ENCODE assay signal across 39 cellular contexts in genomic region chrX:21131786-21132185, GRCh38.
"Had no signal": no experiment of that assay in that cellular context is flagged by ENCODE, and none has a peak within 500 bp of the region (broad histone marks: within the 10 kb centered on the region; RNA-seq: fewer than 3 reads in every experiment).

No MANE protein-coding gene starts in this region.

- H3K27ac Mint-ChIP-seq: activated naive CD4-positive, alpha-beta T cell treated with anti-CD3 and anti-CD28 coated beads for 36 hours; activated naive CD4-positive, alpha-beta T cell treated with anti-CD3 and anti-CD28 coated beads, Interleukin-2, amount 10 ng/mL, durations not matched to agents 7 days and 5 days; activated naive CD4-positive, alpha-beta T cell treated with anti-CD3 and anti-CD28 coated beads, Interleukin-2, amount 50 U/mL, for 24 hours; activated naive CD4-positive, alpha-beta T cell treated with anti-CD3 and anti-CD28 coated beads, Interleukin-2, amount 50 U/mL, for 72 hours; activated naive CD8-positive, alpha-beta T cell; activated naive CD8-positive, alpha-beta T cell treated with anti-CD3 and anti-CD28 coated beads for 36 hours; activated naive CD8-positive, alpha-beta T cell treated with anti-CD3 and anti-CD28 coated beads, Interleukin-2, amount 10 ng/mL, durations not matched to agents 7 days and 5 days; activated naive CD8-positive, alpha-beta T cell treated with anti-CD3 and anti-CD28 coated beads, Interleukin-2, amount 50 U/mL, for 24 hours; activated T-cell treated with anti-CD3 and anti-CD28 coated beads, Interleukin-2, amount 50 U/mL, for 24 hours; activated T-cell treated with anti-CD3 and anti-CD28 coated beads, Interleukin-2, amount 50 U/mL, for 72 hours; activated T-helper 1 cell treated with anti-CD3 and anti-CD28 coated beads, Interleukin-12 subunit alpha, Interleukin-12 subunit beta, Interleukin-2, Interleukin-4 antibody, amounts not matched to agents 30 ng/mL and 10 ng/mL and 1 ng/mL, durations not matched to agents 14 hours and 24 hours and 36 hours; activated T-helper 17 cell treated with anti-CD3 and anti-CD28 coated beads, Interleukin-2, amount 50 U/mL, for 72 hours; activated T-helper 2 cell treated with anti-CD3 and anti-CD28 coated beads, Interferon-gamma antibody, Interleukin-2, Interleukin-4, amounts not matched to agents 10 μg/mL and 5 μg/mL and 100 μg/mL, durations not matched to agents 14 hours and 24 hours and 36 hours; brain had no signal

- H3K9me3 Mint-ChIP-seq: activated naive CD4-positive, alpha-beta T cell treated with anti-CD3 and anti-CD28 coated beads, Interleukin-2, amount 10 ng/mL, durations not matched to agents 7 days and 5 days; activated naive CD4-positive, alpha-beta T cell treated with anti-CD3 and anti-CD28 coated beads, Interleukin-2, amount 50 U/mL, for 24 hours; activated naive CD4-positive, alpha-beta T cell treated with anti-CD3 and anti-CD28 coated beads, Interleukin-2, amount 50 U/mL, for 72 hours; activated naive CD8-positive, alpha-beta T cell treated with anti-CD3 and anti-CD28 coated beads for 36 hours; activated naive CD8-positive, alpha-beta T cell treated with anti-CD3 and anti-CD28 coated beads, Interleukin-2, amount 10 ng/mL, durations not matched to agents 7 days and 5 days; activated naive CD8-positive, alpha-beta T cell treated with anti-CD3 and anti-CD28 coated beads, Interleukin-2, amount 50 U/mL, for 24 hours; activated T-cell treated with anti-CD3 and anti-CD28 coated beads, Interleukin-2, amount 50 U/mL, for 24 hours; activated T-cell treated with anti-CD3 and anti-CD28 coated beads, Interleukin-2, amount 50 U/mL, for 4 hours; activated T-helper 1 cell treated with anti-CD3 and anti-CD28 coated beads, Interleukin-12 subunit alpha, Interleukin-12 subunit beta, Interleukin-2, Interleukin-4 antibody, amounts not matched to agents 30 ng/mL and 10 ng/mL and 1 ng/mL, durations not matched to agents 14 hours and 24 hours and 36 hours; activated T-helper 17 cell treated with anti-CD3 and anti-CD28 coated beads, Interleukin-2, amount 50 U/mL, for 72 hours; activated T-helper 2 cell treated with anti-CD3 and anti-CD28 coated beads, Interferon-gamma antibody, Interleukin-2, Interleukin-4, amounts not matched to agents 10 μg/mL and 5 μg/mL and 100 μg/mL, durations not matched to agents 14 hours and 24 hours and 36 hours had no signal

- FAIRE-seq: bronchial epithelial cell had no signal

- ATAC-seq: activated naive CD4-positive, alpha-beta T cell treated with anti-CD3 and anti-CD28 coated beads, Interleukin-2, amount 50 U/mL, for 72 hours; activated naive CD8-positive, alpha-beta T cell treated with anti-CD3 and anti-CD28 coated beads, Interleukin-2, amount 50 U/mL, for 24 hours; activated T-cell treated with anti-CD3 and anti-CD28 coated beads, Interleukin-2, amount 50 U/mL, for 4 hours; activated T-cell treated with anti-CD3 and anti-CD28 coated beads, Interleukin-2, amount 50 U/mL, for 72 hours; activated T-helper 17 cell treated with anti-CD3 and anti-CD28 coated beads, Interleukin-2, amount 50 U/mL, for 72 hours; body of pancreas had no signal

- H3K4me1 ChIP-seq: adrenal gland, ascending aorta, body of pancreas, breast epithelium had no signal

- H3K36me3 ChIP-seq: adrenal gland, ascending aorta, brain microvascular endothelial cell, breast epithelium, cardiac muscle cell had no signal

- DNase-seq: activated effector memory CD4-positive, alpha-beta T cell treated with anti-CD3 and anti-CD28 coated beads, Interleukin-2, amount 50 U/mL, for 16 hours; activated effector memory CD4-positive, alpha-beta T cell treated with Interleukin-2 at 50 U/mL for 16 hours; activated gamma-delta T cell; activated gamma-delta T cell treated with Interleukin-2 at 50 U/mL for 16 hours; activated naive CD4-positive, alpha-beta T cell; activated naive CD4-positive, alpha-beta T cell treated with anti-CD3 and anti-CD28 coated beads for 36 hours; activated naive CD4-positive, alpha-beta T cell treated with anti-CD3 and anti-CD28 coated beads, Interleukin-2, amount 10 ng/mL, durations not matched to agents 7 days and 5 days; activated naive CD4-positive, alpha-beta T cell treated with anti-CD3 and anti-CD28 coated beads, Interleukin-2, amount 50 U/mL, for 16 hours; activated naive CD4-positive, alpha-beta T cell treated with Interleukin-2 at 50 U/mL for 16 hours; activated naive CD8-positive, alpha-beta T cell treated with anti-CD3 and anti-CD28 coated beads for 36 hours; activated naive CD8-positive, alpha-beta T cell treated with anti-CD3 and anti-CD28 coated beads, Interleukin-2, amount 10 ng/mL, durations not matched to agents 7 days and 5 days; activated naive CD8-positive, alpha-beta T cell treated with anti-CD3 and anti-CD28 coated beads, Interleukin-2, amount 50 U/mL, for 24 hours; activated T-cell treated with anti-CD3 and anti-CD28 coated beads, Interleukin-2, amount 50 U/mL, for 1 hour; activated T-cell treated with anti-CD3 and anti-CD28 coated beads, Interleukin-2, amount 50 U/mL, for 24 hours; activated T-cell treated with anti-CD3 and anti-CD28 coated beads, Interleukin-2, amount 50 U/mL, for 4 hours; activated T-cell treated with anti-CD3 and anti-CD28 coated beads, Interleukin-2, amount 50 U/mL, for 48 hours; activated T-cell treated with anti-CD3 and anti-CD28 coated beads, Interleukin-2, amount 50 U/mL, for 72 hours; adrenal gland; amniotic stem cell; amygdala; anterior cingulate cortex; aorta; body of pancreas; brain microvascular endothelial cell; caudate nucleus; central memory CD4-positive, alpha-beta T cell; cerebellar nuclear complex had no signal

- H3K27me3 Mint-ChIP-seq: activated naive CD4-positive, alpha-beta T cell treated with anti-CD3 and anti-CD28 coated beads, Interleukin-2, amount 10 ng/mL, durations not matched to agents 7 days and 5 days; activated naive CD4-positive, alpha-beta T cell treated with anti-CD3 and anti-CD28 coated beads, Interleukin-2, amount 50 U/mL, for 24 hours; activated naive CD8-positive, alpha-beta T cell treated with anti-CD3 and anti-CD28 coated beads for 36 hours; activated naive CD8-positive, alpha-beta T cell treated with anti-CD3 and anti-CD28 coated beads, Interleukin-2, amount 10 ng/mL, durations not matched to agents 7 days and 5 days; activated naive CD8-positive, alpha-beta T cell treated with anti-CD3 and anti-CD28 coated beads, Interleukin-2, amount 50 U/mL, for 24 hours; activated T-helper 17 cell treated with anti-CD3 and anti-CD28 coated beads, Interleukin-2, amount 50 U/mL, for 72 hours; central memory CD8-positive, alpha-beta T cell had no signal

- H3K27me3 ChIP-seq: adrenal gland, ascending aorta, body of pancreas, brain microvascular endothelial cell, breast epithelium, cardiac muscle cell had no signal

- H3K36me3 Mint-ChIP-seq: activated naive CD4-positive, alpha-beta T cell treated with anti-CD3 and anti-CD28 coated beads, Interleukin-2, amount 10 ng/mL, durations not matched to agents 7 days and 5 days; activated naive CD4-positive, alpha-beta T cell treated with anti-CD3 and anti-CD28 coated beads, Interleukin-2, amount 50 U/mL, for 72 hours; activated naive CD8-positive, alpha-beta T cell; activated naive CD8-positive, alpha-beta T cell treated with anti-CD3 and anti-CD28 coated beads for 36 hours; activated naive CD8-positive, alpha-beta T cell treated with anti-CD3 and anti-CD28 coated beads, Interleukin-2, amount 10 ng/mL, durations not matched to agents 7 days and 5 days; brain had no signal

- H3K4me3 ChIP-seq: adrenal gland, ascending aorta, body of pancreas, breast epithelium, cardiac muscle cell had no signal

- H3K4me3 Mint-ChIP-seq: activated naive CD4-positive, alpha-beta T cell treated with anti-CD3 and anti-CD28 coated beads for 36 hours; activated naive CD4-positive, alpha-beta T cell treated with anti-CD3 and anti-CD28 coated beads, Interleukin-2, amount 10 ng/mL, durations not matched to agents 7 days and 5 days; activated naive CD4-positive, alpha-beta T cell treated with anti-CD3 and anti-CD28 coated beads, Interleukin-2, amount 50 U/mL, for 24 hours; activated naive CD8-positive, alpha-beta T cell; activated naive CD8-positive, alpha-beta T cell treated with anti-CD3 and anti-CD28 coated beads for 36 hours; activated naive CD8-positive, alpha-beta T cell treated with anti-CD3 and anti-CD28 coated beads, Interleukin-2, amount 10 ng/mL, durations not matched to agents 7 days and 5 days; activated naive CD8-positive, alpha-beta T cell treated with anti-CD3 and anti-CD28 coated beads, Interleukin-2, amount 50 U/mL, for 24 hours; activated T-cell treated with anti-CD3 and anti-CD28 coated beads, Interleukin-2, amount 50 U/mL, for 24 hours; activated T-cell treated with anti-CD3 and anti-CD28 coated beads, Interleukin-2, amount 50 U/mL, for 4 hours; activated T-cell treated with anti-CD3 and anti-CD28 coated beads, Interleukin-2, amount 50 U/mL, for 72 hours; activated T-helper 1 cell treated with anti-CD3 and anti-CD28 coated beads, Interleukin-12 subunit alpha, Interleukin-12 subunit beta, Interleukin-2, Interleukin-4 antibody, amounts not matched to agents 30 ng/mL and 10 ng/mL and 1 ng/mL, durations not matched to agents 14 hours and 24 hours and 36 hours; activated T-helper 17 cell treated with anti-CD3 and anti-CD28 coated beads, Interleukin-2, amount 50 U/mL, for 72 hours; brain; central memory CD8-positive, alpha-beta T cell had no signal

- H3K4me1 Mint-ChIP-seq: activated naive CD4-positive, alpha-beta T cell treated with anti-CD3 and anti-CD28 coated beads, Interleukin-2, amount 10 ng/mL, durations not matched to agents 7 days and 5 days; activated naive CD4-positive, alpha-beta T cell treated with anti-CD3 and anti-CD28 coated beads, Interleukin-2, amount 50 U/mL, for 24 hours; activated naive CD8-positive, alpha-beta T cell treated with anti-CD3 and anti-CD28 coated beads for 36 hours; activated naive CD8-positive, alpha-beta T cell treated with anti-CD3 and anti-CD28 coated beads, Interleukin-2, amount 10 ng/mL, durations not matched to agents 7 days and 5 days; activated naive CD8-positive, alpha-beta T cell treated with anti-CD3 and anti-CD28 coated beads, Interleukin-2, amount 50 U/mL, for 24 hours; activated T-helper 17 cell treated with anti-CD3 and anti-CD28 coated beads, Interleukin-2, amount 50 U/mL, for 72 hours; brain; central memory CD8-positive, alpha-beta T cell had no signal

- H3K9me3 ChIP-seq: adrenal gland, ascending aorta, body of pancreas had no signal

- H3K27ac ChIP-seq: adrenal gland, ascending aorta, body of pancreas, brain microvascular endothelial cell, breast epithelium, cardiac muscle cell had no signal
